Comparison of ENCODE assay signal across 1 cellular context in the genomic region with DNA sequence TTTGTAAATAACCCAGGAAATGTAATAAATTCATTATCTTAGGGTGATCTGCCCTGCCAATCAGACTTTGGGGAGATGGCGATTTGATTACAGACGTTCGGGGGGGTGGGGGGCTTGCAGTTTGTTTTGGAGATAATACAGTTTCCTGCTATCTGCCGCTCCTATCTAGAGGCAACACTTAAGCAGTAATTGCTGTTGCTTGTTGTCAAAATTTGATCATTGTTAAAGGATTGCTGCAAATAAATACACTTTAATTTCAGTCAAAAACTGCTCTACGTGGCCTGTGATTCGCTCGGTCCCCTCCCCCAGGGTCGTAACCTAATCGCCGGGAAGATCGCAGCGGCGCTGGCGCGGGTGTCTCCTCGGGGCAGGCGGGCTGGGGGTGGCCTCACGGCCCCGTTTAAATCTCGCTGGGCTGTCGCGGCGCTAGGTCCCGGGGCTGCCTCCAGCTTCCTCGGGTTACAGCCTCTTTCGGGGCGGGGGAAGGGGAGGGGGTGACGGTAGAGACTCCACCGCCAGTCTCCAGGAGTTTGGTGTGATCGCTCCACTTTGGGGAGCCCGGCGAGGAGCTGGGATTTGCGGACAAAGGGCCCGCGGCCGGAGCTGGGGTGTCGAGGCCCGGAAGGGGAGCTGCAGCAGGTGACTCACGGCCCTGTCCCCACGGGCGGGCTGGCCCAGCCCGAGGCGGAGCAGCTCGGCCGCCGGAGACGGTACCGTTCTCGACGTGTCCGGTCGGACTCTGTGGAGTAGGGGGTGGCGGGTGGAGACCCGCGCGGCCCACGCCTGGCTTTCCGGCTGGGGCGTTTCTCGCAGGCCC.
TF ChIP-seq lines count a peak whose summit lies in the region.

No MANE protein-coding gene starts in this region.

TF ChIP-seq in IMR-90, 13 proteins besides CTCF, POLR2A, EP300 and RAD21:
- TF ChIP-seq MAFK (IDR thresholded peaks at IDR 0.05; ENCODE audit: low read depth, low read length) (no peak), MAZ (IDR thresholded peaks at IDR 0.05; ENCODE audit: borderline replicate concordance, low read depth, low read length) (peak; percentile 77; the same call in 1 of the 2 replicates), CHD1 (IDR thresholded peaks at IDR 0.05; ENCODE audit: low read depth, low read length) (no peak), BHLHE40 (IDR thresholded peaks at IDR 0.05; ENCODE audit: low read depth, low read length) (0 out of 2 replicates have a peak, but pooled peaks have one; percentile 14)
TF ChIP-seq in IMR-90: peak in this region for 2.
